ENCODE assay signal across 8 cellular contexts in the genomic region with DNA sequence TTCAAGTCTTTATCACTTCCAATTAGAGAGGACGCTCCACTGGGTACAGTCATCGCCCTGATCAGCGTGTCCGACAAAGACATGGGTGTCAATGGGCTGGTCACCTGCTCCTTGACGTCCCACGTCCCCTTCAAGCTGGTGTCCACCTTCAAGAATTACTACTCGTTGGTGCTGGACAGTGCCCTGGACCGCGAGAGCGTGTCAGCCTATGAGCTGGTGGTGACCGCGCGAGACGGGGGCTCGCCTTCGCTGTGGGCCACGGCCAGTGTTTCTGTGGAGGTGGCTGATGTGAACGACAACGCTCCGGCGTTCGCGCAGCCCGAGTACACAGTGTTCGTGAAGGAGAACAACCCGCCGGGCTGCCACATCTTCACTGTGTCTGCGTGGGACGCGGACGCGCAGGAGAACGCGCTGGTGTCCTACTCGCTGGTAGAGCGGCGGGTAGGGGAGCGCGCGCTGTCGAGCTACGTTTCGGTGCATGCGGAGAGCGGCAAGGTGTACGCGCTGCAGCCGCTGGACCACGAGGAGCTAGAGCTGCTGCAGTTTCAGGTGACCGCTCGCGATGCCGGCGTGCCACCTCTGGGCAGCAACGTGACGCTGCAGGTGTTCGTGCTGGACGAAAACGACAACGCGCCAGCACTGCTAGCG. TPM values are rescaled to one million over a fixed set of nuclear protein-coding genes. Genes with fewer than 3 reads are reported as not detected.
"Had no signal": no experiment of that assay in that cellular context is flagged by ENCODE, and none has a peak within 500 bp of the region (broad histone marks: within the 10 kb centered on the region; RNA-seq: fewer than 3 reads in every experiment).

No MANE protein-coding gene starts in this region.

RNA-seq across cellular contexts. Expression of a gene that starts 1.5 kb away (rescaled TPM):
- total RNA-seq: mononuclear cell, natural killer cell had no signal

RNA-seq across cellular contexts. Expression of a gene that starts 7.5 kb away (rescaled TPM):
- total RNA-seq: left ventricle myocardium inferior, mononuclear cell, natural killer cell had no signal

RNA-seq across cellular contexts. Expression of a gene that starts 13.0 kb away (rescaled TPM):
- total RNA-seq: left ventricle myocardium inferior, natural killer cell had no signal

RNA-seq across cellular contexts. Expression of a gene that starts 13.7 kb away (rescaled TPM):
- total RNA-seq: colonic mucosa, esophagus squamous epithelium, left colon, left ventricle myocardium inferior, lower lobe of right lung, mesenteric fat pad, mononuclear cell, natural killer cell had no signal

RNA-seq across cellular contexts. Expression of a gene that starts 19.4 kb away (rescaled TPM):
- total RNA-seq: left ventricle myocardium inferior, mononuclear cell, natural killer cell had no signal
